1 cellular context compared by ENCODE assay signal in genomic region chr6:19830171-19830570, GRCh38.
TF ChIP-seq lines count a peak whose summit lies in the region.

No MANE protein-coding gene starts in this region.

TF ChIP-seq in HepG2, 621 proteins besides CTCF, POLR2A, EP300 and RAD21 (continued from another document):
- TF ChIP-seq HNRNPLL (IDR thresholded peaks at IDR 0.05; ENCODE audit: low read depth, low read length, poor library complexity, severe bottlenecking) (no peak), NONO (IDR thresholded peaks at IDR 0.05) (no peak), NONO (CRISPR knock-in tag; conservative IDR thresholded peaks at IDR 0.05) (no peak), ZNF414 (CRISPR knock-in tag; IDR thresholded peaks at IDR 0.05) (no peak), NR0B2 (CRISPR knock-in tag; IDR thresholded peaks at IDR 0.05) (no peak), ZBTB49 (CRISPR knock-in tag; IDR thresholded peaks at IDR 0.05; ENCODE audit: borderline replicate concordance) (no peak), IKZF4 (CRISPR knock-in tag; IDR thresholded peaks at IDR 0.05; ENCODE audit: borderline replicate concordance, low read depth, not compliant biosample characterization) (no peak), TAF1 (CRISPR knock-in tag; IDR thresholded peaks at IDR 0.05) (no peak), ZNF619 (CRISPR knock-in tag; IDR thresholded peaks at IDR 0.05) (no peak), RFX5 (IDR thresholded peaks at IDR 0.05; ENCODE audit: low read depth, low read length) (peak; percentile 60; the same call in 1 of the 2 replicates)
